27 cellular contexts compared by ENCODE assay signal in genomic region chr19:43609872-43610271, GRCh38. TPM values are rescaled to one million over a fixed set of nuclear protein-coding genes. Genes with fewer than 3 reads are reported as not detected.
"Had no signal": no experiment of that assay in that cellular context is flagged by ENCODE, and none has a peak within 500 bp of the region (broad histone marks: within the 10 kb centered on the region; RNA-seq: fewer than 3 reads in every experiment).

No MANE protein-coding gene starts in this region.

- H3K9me3 ChIP-seq: colonic mucosa, gastrocnemius medialis, left ventricle myocardium inferior, right atrium auricular region, uterus had no signal

- FAIRE-seq: bronchial epithelial cell had no signal

- H3K27ac Mint-ChIP-seq: activated B cell treated with CpG ODN at 0.5 μM for 24 hours; activated T-cell treated with anti-CD3 and anti-CD28 coated beads, Interleukin-2, amount 50 U/mL, for 72 hours; T-helper 2 cell treated with Interferon-gamma antibody and Interleukin-4, amounts not matched to agents 5 μg/mL and 100 μg/mL, for 36 hours; type B pancreatic cell had no signal

- H3K27ac ChIP-seq: colonic mucosa, gastrocnemius medialis, left ventricle myocardium inferior, neural progenitor cell, right atrium auricular region, uterus had no signal

- H3K27me3 ChIP-seq: colonic mucosa, gastrocnemius medialis, neural progenitor cell, right atrium auricular region, uterus had no signal

- H3K4me1 ChIP-seq: colonic mucosa, gastrocnemius medialis, left ventricle myocardium inferior, neural progenitor cell, uterus had no signal

- H2AFZ ChIP-seq: neural progenitor cell had no signal

- ATAC-seq: activated CD8-positive, alpha-beta T cell treated with anti-CD3 and anti-CD28 coated beads for 36 hours; activated T-cell treated with anti-CD3 and anti-CD28 coated beads, Interleukin-2, amount 50 U/mL, for 72 hours; gastrocnemius medialis; naive thymus-derived CD4-positive, alpha-beta T cell; stimulated activated naive CD8-positive, alpha-beta T cell treated with anti-CD3 and anti-CD28 coated beads, Interleukin-15, Interleukin-2, amounts not matched to agents 100 U/mL and 50 U/mL, for 24 hours had no signal

- H3K4me2 ChIP-seq: neural progenitor cell had no signal

- H3K36me3 ChIP-seq: colonic mucosa, neural progenitor cell, uterus had no signal

- DNase-seq: activated B cell treated with CpG ODN at 0.5 μM for 24 hours; activated CD4-positive, alpha-beta T cell treated with anti-CD3 and anti-CD28 coated beads, Interleukin-2, amount 50 U/mL, for 1 hour; activated CD8-positive, alpha-beta T cell treated with anti-CD3 and anti-CD28 coated beads for 36 hours; activated effector memory CD4-positive, alpha-beta T cell treated with Interleukin-2 at 50 U/mL for 16 hours; activated naive CD4-positive, alpha-beta T cell treated with Interleukin-2 at 50 U/mL for 16 hours; activated naive CD8-positive, alpha-beta T cell treated with anti-CD3 and anti-CD28 coated beads, Interleukin-2, amount 10 ng/mL, durations not matched to agents 7 days and 5 days; activated T-cell treated with anti-CD3 and anti-CD28 coated beads, Interleukin-2, amount 50 U/mL, for 72 hours; amniotic stem cell; colonic mucosa; effector memory CD4-positive, alpha-beta T cell; gastrocnemius medialis; glutamatergic neuron; islet precursor cell; left ventricle myocardium inferior; naive thymus-derived CD4-positive, alpha-beta T cell; occipital lobe; stimulated activated naive CD8-positive, alpha-beta T cell treated with anti-CD3 and anti-CD28 coated beads, Interleukin-15, Interleukin-2, amounts not matched to agents 100 U/mL and 50 U/mL, for 24 hours; substantia nigra; T-helper 1 cell; uterus had no signal

- H3K4me3 Mint-ChIP-seq: activated B cell treated with CpG ODN at 0.5 μM for 24 hours; activated CD8-positive, alpha-beta T cell treated with anti-CD3 and anti-CD28 coated beads for 36 hours; activated naive CD8-positive, alpha-beta T cell treated with anti-CD3 and anti-CD28 coated beads, Interleukin-2, amount 10 ng/mL, durations not matched to agents 7 days and 5 days; activated T-cell treated with anti-CD3 and anti-CD28 coated beads, Interleukin-2, amount 50 U/mL, for 72 hours; naive thymus-derived CD4-positive, alpha-beta T cell; neural progenitor cell; T-helper 2 cell treated with Interferon-gamma antibody and Interleukin-4, amounts not matched to agents 5 μg/mL and 100 μg/mL, for 36 hours; type B pancreatic cell had no signal

- H3K9me3 Mint-ChIP-seq: activated B cell treated with CpG ODN at 0.5 μM for 24 hours; activated CD8-positive, alpha-beta T cell treated with anti-CD3 and anti-CD28 coated beads for 36 hours; activated naive CD8-positive, alpha-beta T cell treated with anti-CD3 and anti-CD28 coated beads, Interleukin-2, amount 10 ng/mL, durations not matched to agents 7 days and 5 days; activated T-cell treated with anti-CD3 and anti-CD28 coated beads, Interleukin-2, amount 50 U/mL, for 72 hours; naive thymus-derived CD4-positive, alpha-beta T cell; neural progenitor cell; T-helper 2 cell treated with Interferon-gamma antibody and Interleukin-4, amounts not matched to agents 5 μg/mL and 100 μg/mL, for 36 hours; type B pancreatic cell had no signal

- H3K27me3 Mint-ChIP-seq: activated B cell treated with CpG ODN at 0.5 μM for 24 hours; activated CD8-positive, alpha-beta T cell treated with anti-CD3 and anti-CD28 coated beads for 36 hours; activated naive CD8-positive, alpha-beta T cell treated with anti-CD3 and anti-CD28 coated beads, Interleukin-2, amount 10 ng/mL, durations not matched to agents 7 days and 5 days; naive thymus-derived CD4-positive, alpha-beta T cell; type B pancreatic cell had no signal

- H3K4me3 ChIP-seq: colonic mucosa, gastrocnemius medialis, left ventricle myocardium inferior, lung, neural progenitor cell, right atrium auricular region, uterus had no signal

RNA-seq across cellular contexts. Expression of gene SRRM5, which starts 2.0 kb away (rescaled TPM):
- total RNA-seq: bronchial epithelial cell, occipital lobe, pulmonary artery endothelial cell had no signal

RNA-seq across cellular contexts. Expression of gene CADM4, which starts 29.8 kb away (rescaled TPM):
- total RNA-seq: activated B cell treated with CpG ODN at 0.5 μM for 24 hours had no signal
